8 cellular contexts compared by ENCODE assay signal in genomic region chr2:128090575-128090908, GRCh38. TPM values are rescaled to one million over a fixed set of nuclear protein-coding genes. Genes with fewer than 3 reads are reported as not detected.
DNase-seq lines count a peak whose midpoint lies in the region; ATAC-seq, FAIRE-seq and TF ChIP-seq lines count a peak whose summit lies in the region.

No MANE protein-coding gene starts in this region.

- FAIRE-seq in frontal cortex (lab: Jason Lieb, UNC) = no peak

- intact Hi-C loops in heart left ventricle (cut with DNase I) = loop anchor here in 8 of 10 donors (2.0 to 10.0 kb wide), 4 partner anchors 62 to 206 kb away; partner anchors contain the start of genes SAP130 (in 7 of the 8) and AMMECR1L (in 3 of the 8)
- intact Hi-C loops in Right ventricle myocardium superior (cut with DNase I) = no loop called here
- intact Hi-C loops in ascending aorta (cut with DNase I) = loop anchor here (5.0 to 10.0 kb wide), 2 partner anchors 206 to 233 kb away; partner anchors contain the start of genes AMMECR1L and POLR2D
- intact Hi-C loops in lower lobe of right lung (cut with DNase I) = no loop called here
- intact Hi-C loops in vagina (cut with DNase I) = loop anchor here (5.0 kb wide), 1 partner anchor 63 kb away; the partner anchor contains the start of gene SAP130

- WGBS in heart left ventricle, 4 donors = 0 to 2% (median 1%) methylated on average over 4 of the region's 4 CpGs

- DNase-seq in heart left ventricle (no peak), Right ventricle myocardium superior (no peak), ascending aorta (ENCODE audit: low spot score in 2 of 2) (no peak), lower lobe of right lung (no peak), vagina (ENCODE audit: extremely low spot score in 2 of 2) (no peak), frontal cortex (ENCODE audit: low spot score in 2 of 2) (no peak), ureter (ENCODE audit: low spot score) (no peak)

- H3K4me3 ChIP-seq in heart left ventricle (peak overlapping the region; percentile 73 to 100 (median 90)), ascending aorta (peak overlapping the region; percentile 83 to 89), lower lobe of right lung (peak overlapping the region; percentile 98), vagina (peak overlapping the region; percentile 94 to 95)

- H3K36me3 ChIP-seq in heart left ventricle (peaks cover 0 to 8% (median 0%) of the 10 kb centered on the region in 9 donors), ascending aorta (no peaks in the 10 kb centered on the region), lower lobe of right lung (no peaks in the 10 kb centered on the region), vagina (no peaks in the 10 kb centered on the region)

- no peak for TF ChIP-seq CTCF in heart left ventricle (IDR thresholded peaks at IDR 0.05)
- TF ChIP-seq CTCF in ascending aorta (IDR thresholded peaks at IDR 0.05) = no peak
- no peak for TF ChIP-seq CTCF in lower lobe of right lung (IDR thresholded peaks at IDR 0.05)
- TF ChIP-seq CTCF in vagina (IDR thresholded peaks at IDR 0.05) = no peak

- no peak for TF ChIP-seq POLR2A in heart left ventricle (IDR thresholded peaks at IDR 0.05)
- no peak for TF ChIP-seq POLR2A in vagina (IDR thresholded peaks at IDR 0.05)

- H3K27me3 ChIP-seq in heart left ventricle = no peaks in the 10 kb centered on the region
- H3K27me3 ChIP-seq in ascending aorta = no peaks in the 10 kb centered on the region
- no peaks in the 10 kb centered on the region for H3K27me3 ChIP-seq in lower lobe of right lung (ENCODE audit: low read depth)
- H3K27me3 ChIP-seq in vagina = no peaks in the 10 kb centered on the region

- H3K27ac ChIP-seq in heart left ventricle (peak overlapping the region; percentile 51 to 92 (median 86)), ascending aorta (peak overlapping the region; percentile 74 to 75), lower lobe of right lung (peak overlapping the region; percentile 86), vagina (peak overlapping the region; percentile 66)

- ATAC-seq in heart left ventricle = peak in 1 of 4 donors; percentile 10
- no peak for ATAC-seq in Right ventricle myocardium superior (ENCODE audit: poor library complexity)
- ATAC-seq in lower lobe of right lung = no peak
- no peak for ATAC-seq in GM18907 (IDR thresholded peaks at IDR 0.05; ENCODE audit: unreplicated experiment)

- peaks cover 0 to 26% (median 13%) of the 10 kb centered on the region in 12 donors for H3K4me1 ChIP-seq in heart left ventricle
- H3K4me1 ChIP-seq in ascending aorta = peaks cover 0 to 4% of the 10 kb centered on the region in 2 donors
- H3K4me1 ChIP-seq in lower lobe of right lung = peaks cover 24% of the 10 kb centered on the region
- H3K4me1 ChIP-seq in vagina = peaks cover 31% of the 10 kb centered on the region

- H3K9me3 ChIP-seq in heart left ventricle (no peaks in the 10 kb centered on the region), ascending aorta (no peaks in the 10 kb centered on the region), lower lobe of right lung (no peaks in the 10 kb centered on the region), vagina (no peaks in the 10 kb centered on the region)

RNA-seq across cellular contexts. Expression of gene UGGT1, which starts 0.5 kb away (rescaled TPM):
- 10 to 100 TPM; 24.0 to 77.4 (median 33.3) TPM for total RNA-seq in heart left ventricle
- 10 to 100 TPM in 1 of 2 donors, 1 to 10 TPM in 1; 5.8 to 24.9 TPM for polyA plus RNA-seq in heart left ventricle
- 21.8 TPM for total RNA-seq in Right ventricle myocardium superior
- 42.0 TPM for total RNA-seq in ascending aorta
- total RNA-seq in lower lobe of right lung = 49.6 TPM
- 40.5 TPM for total RNA-seq in vagina
- 51.8 TPM for total RNA-seq in frontal cortex
- 61.1 TPM for total RNA-seq in ureter

Comparison
In these comparisons a context has a peak if more than half of its experiments do, and no peak if none do; other contexts are left out.
1. intact Hi-C loops: an anchor here in heart left ventricle (2.0 to 10.0 kb wide), ascending aorta (5.0 to 10.0 kb wide) and vagina (5.0 kb wide); none called in Right ventricle myocardium superior and lower lobe of right lung.